Comparison of ENCODE assay signal across 9 cellular contexts in the genomic region with DNA sequence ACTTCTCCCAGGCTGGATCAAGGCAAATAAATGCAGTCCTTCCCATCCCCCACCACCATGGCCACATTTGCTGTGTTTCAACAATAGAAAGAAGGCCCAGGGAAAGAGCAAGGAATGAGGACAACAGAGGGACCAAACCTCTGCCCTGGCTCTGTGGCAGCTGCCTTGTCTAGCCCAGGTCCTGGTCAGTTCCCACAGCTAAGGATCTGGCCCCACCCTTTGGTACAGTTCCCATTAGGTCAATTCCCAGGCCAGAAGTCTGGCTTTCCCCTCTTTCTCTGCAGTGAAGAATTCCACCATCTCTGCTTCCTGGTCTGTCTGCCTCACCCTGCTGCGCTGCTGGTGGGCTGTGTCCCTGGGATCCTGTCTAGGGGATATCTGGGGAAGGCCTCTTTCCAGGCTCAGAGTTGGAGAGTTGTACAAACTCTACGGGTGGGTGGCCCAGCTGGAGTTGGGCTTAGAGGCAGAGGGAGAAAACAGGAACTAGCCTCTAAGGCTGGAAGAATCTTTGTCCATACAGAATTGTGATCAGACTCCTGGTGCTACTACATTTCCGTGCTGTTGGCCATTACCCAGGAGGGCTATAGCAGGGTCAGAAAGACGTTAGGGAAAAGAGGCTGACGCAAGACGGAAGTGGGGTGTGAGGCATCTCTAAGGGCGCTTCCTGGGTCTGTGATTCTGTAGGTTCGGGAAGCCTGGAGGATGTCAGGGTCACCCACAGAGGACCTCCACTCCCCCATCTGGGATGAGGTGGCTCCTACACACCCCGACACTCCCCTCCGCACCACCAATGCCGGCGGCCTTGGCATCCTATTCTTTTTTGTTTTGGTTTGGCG. TPM values are rescaled to one million over a fixed set of nuclear protein-coding genes. Genes with fewer than 3 reads are reported as not detected.
DNase-seq lines count a peak whose midpoint lies in the region; ATAC-seq, FAIRE-seq and TF ChIP-seq lines count a peak whose summit lies in the region.
"Had no signal": no experiment of that assay in that cellular context is flagged by ENCODE, and none has a peak within 500 bp of the region (broad histone marks: within the 10 kb centered on the region; RNA-seq: fewer than 3 reads in every experiment).

No MANE protein-coding gene starts in this region.

- POLR2A ChIA-PET in activated CD4-positive, alpha-beta memory T cell treated with anti-CD3 and anti-CD28 coated beads for 36 hours (lab: Charles Lee): interaction anchor here (0.6 to 3.3 kb wide), 17 partner anchors 9 to 486 kb away, joined by 3 to 20 read pairs (median 3); a partner anchor contains a TSS

- peaks cover 62% of the 10 kb centered on the region for H3K4me1 Mint-ChIP-seq in activated T-cell treated with anti-CD3 and anti-CD28 coated beads, Interleukin-2, amount 50 U/mL, for 4 hours (ENCODE audit: low read depth)
- peaks cover 55% of the 10 kb centered on the region for H3K4me1 Mint-ChIP-seq in activated CD4-positive, alpha-beta memory T cell treated with anti-CD3 and anti-CD28 coated beads for 36 hours (ENCODE audit: low read depth)

- H3K27me3 ChIP-seq in heart left ventricle: no peaks in the 10 kb centered on the region
- H3K27me3 ChIP-seq in prostate gland (replicated peaks; ENCODE audit: insufficient read depth): no peaks in the 10 kb centered on the region

- FAIRE-seq in D721Med (lab: Jason Lieb, UNC): no peak

- H3K9me3 Mint-ChIP-seq in activated T-cell treated with anti-CD3 and anti-CD28 coated beads, Interleukin-2, amount 50 U/mL, for 4 hours: no peaks in the 10 kb centered on the region
- H3K9me3 Mint-ChIP-seq in activated CD4-positive, alpha-beta memory T cell treated with anti-CD3 and anti-CD28 coated beads for 36 hours: no peaks in the 10 kb centered on the region

- H3K36me3 Mint-ChIP-seq in activated T-cell treated with anti-CD3 and anti-CD28 coated beads, Interleukin-2, amount 50 U/mL, for 4 hours (ENCODE audit: insufficient read depth): peaks cover 13% of the 10 kb centered on the region
- peaks cover 16% of the 10 kb centered on the region for H3K36me3 Mint-ChIP-seq in activated CD4-positive, alpha-beta memory T cell treated with anti-CD3 and anti-CD28 coated beads for 36 hours

- peak in 1 of 2 donors; percentile 52 for TF ChIP-seq POLR2A in heart left ventricle (IDR thresholded peaks at IDR 0.05)
- no peak for TF ChIP-seq POLR2A in prostate gland (IDR thresholded peaks at IDR 0.05)

- no peak for DNase-seq in activated T-cell treated with anti-CD3 and anti-CD28 coated beads, Interleukin-2, amount 50 U/mL, for 4 hours
- DNase-seq in activated T-cell treated with anti-CD3 and anti-CD28 coated beads, Interleukin-2, amount 50 U/mL, for 48 hours: no peak
- no peak for DNase-seq in activated CD4-positive, alpha-beta memory T cell treated with anti-CD3 and anti-CD28 coated beads for 36 hours
- DNase-seq in heart left ventricle: peak; percentile 70 to 85 (median 80)
- peak; percentile 18 for DNase-seq in prostate gland (ENCODE audit: low spot score)
- no peak for DNase-seq in D721Med (ENCODE audit: insufficient read length, low spot score)

- no peak for TF ChIP-seq CTCF in heart left ventricle (IDR thresholded peaks at IDR 0.05)
- TF ChIP-seq CTCF in prostate gland (IDR thresholded peaks at IDR 0.05): no peak
- TF ChIP-seq CTCF in D721Med (IDR thresholded peaks at IDR 0.05; ENCODE audit: insufficient read depth, missing control alignments): no peak

- H3K36me3 ChIP-seq in heart left ventricle (peaks cover 0 to 37% (median 28%) of the 10 kb centered on the region in 9 donors), prostate gland (no peaks in the 10 kb centered on the region)

- whole genome bisulfite sequencing in heart left ventricle, 4 donors: 25 to 53% (median 43%) methylated on average over 13 of the region's 13 CpGs
- 38% methylated on average over 13 of the region's 13 CpGs for WGBS in prostate gland

- CTCF ChIA-PET in activated CD4-positive, alpha-beta memory T cell treated with anti-CD3 and anti-CD28 coated beads for 36 hours (lab: Charles Lee): interaction anchor here (0.7 to 7.6 kb wide), 11 partner anchors 8 to 182 kb away, joined by 3 to 103 read pairs (median 6); a partner anchor contains a TSS

- ATAC-seq in activated T-cell treated with anti-CD3 and anti-CD28 coated beads, Interleukin-2, amount 50 U/mL, for 4 hours: no peak
- peak; percentile 39 to 66 (median 44) for ATAC-seq in heart left ventricle
- ATAC-seq in GM18517 (IDR thresholded peaks at IDR 0.05; ENCODE audit: unreplicated experiment): no peak
- no peak for ATAC-seq in HG02884 (IDR thresholded peaks at IDR 0.05; ENCODE audit: unreplicated experiment)

- intact Hi-C loops in activated CD4-positive, alpha-beta memory T cell treated with anti-CD3 and anti-CD28 coated beads for 36 hours (cut with micrococcal nuclease): loop anchor here (5.0 kb wide), 1 partner anchor 186 kb away; no protein-coding TSS in a partner anchor
- intact Hi-C loops in heart left ventricle (cut with DNase I) (loop anchor here in 1 of 10 donors (5.0 kb wide), 1 partner anchor 181 kb away; no protein-coding TSS in a partner anchor), prostate gland (cut with DNase I) (loop anchor here (5.0 kb wide), 2 partner anchors 111 to 186 kb away; a partner anchor contains a TSS)

- H3K27ac Mint-ChIP-seq in activated CD4-positive, alpha-beta memory T cell treated with anti-CD3 and anti-CD28 coated beads for 36 hours: peak overlapping the region; percentile 87

- H3K27ac ChIP-seq in heart left ventricle (peak overlapping the region; percentile 93 to 99 (median 97)), prostate gland (peak overlapping the region; percentile 96 to 97)

- no peaks in the 10 kb centered on the region for H3K9me3 ChIP-seq in heart left ventricle
- H3K9me3 ChIP-seq in prostate gland: no peaks in the 10 kb centered on the region

- H3K4me3 ChIP-seq in heart left ventricle (peak overlapping the region in 11 of 12 donors; percentile 36 to 92 (median 79)), prostate gland (peak overlapping the region; percentile 62 to 69)

- H3K4me1 ChIP-seq in heart left ventricle (peaks cover 6 to 91% (median 79%) of the 10 kb centered on the region in 12 donors), prostate gland (replicated peaks) (no peaks in the 10 kb centered on the region)

- peak overlapping the region; percentile 94 for H3K4me3 Mint-ChIP-seq in activated T-cell treated with anti-CD3 and anti-CD28 coated beads, Interleukin-2, amount 50 U/mL, for 4 hours
- H3K4me3 Mint-ChIP-seq in activated CD4-positive, alpha-beta memory T cell treated with anti-CD3 and anti-CD28 coated beads for 36 hours: peak overlapping the region; percentile 88

- H3K27me3 Mint-ChIP-seq in activated T-cell treated with anti-CD3 and anti-CD28 coated beads, Interleukin-2, amount 50 U/mL, for 4 hours (ENCODE audit: low read depth): no peaks in the 10 kb centered on the region
- H3K27me3 Mint-ChIP-seq in activated CD4-positive, alpha-beta memory T cell treated with anti-CD3 and anti-CD28 coated beads for 36 hours: no peaks in the 10 kb centered on the region

RNA-seq across cellular contexts. Expression of a gene that starts 1.0 kb away (rescaled TPM):
- total RNA-seq in activated T-cell treated with anti-CD3 and anti-CD28 coated beads, Interleukin-2, amount 50 U/mL, for 4 hours: 10 to 100 TPM; 70.7 to 80.5 (median 73.2) TPM
- total RNA-seq in activated CD4-positive, alpha-beta memory T cell treated with anti-CD3 and anti-CD28 coated beads for 36 hours: 100 to 1,000 TPM in 1 of 2 experiments, 10 to 100 TPM in 1; 98.3 to 103 TPM
- total RNA-seq in heart left ventricle (100 to 1,000 TPM; 214 to 460 (median 297) TPM), prostate gland (100 to 1,000 TPM; 108 to 111 TPM)
- polyA plus RNA-seq in heart left ventricle: 100 to 1,000 TPM; 157 to 189 TPM

RNA-seq across cellular contexts. Expression of a gene that starts 2.4 kb away (rescaled TPM):
- 1 to 10 TPM in 1 of 3 donors, under 1 TPM in 2; 0.34 to 1.1 (median 0.63) TPM for total RNA-seq in activated T-cell treated with anti-CD3 and anti-CD28 coated beads, Interleukin-2, amount 50 U/mL, for 4 hours
- total RNA-seq in activated CD4-positive, alpha-beta memory T cell treated with anti-CD3 and anti-CD28 coated beads for 36 hours: 1 to 10 TPM; 2.3 to 3.0 TPM
- total RNA-seq in heart left ventricle (10 to 100 TPM in 3 of 9 donors, 1 to 10 TPM in 6; 1.6 to 65.2 (median 8.4) TPM), prostate gland (1 to 10 TPM in 1 of 2 donors, under 1 TPM in 1; 0.55 to 3.4 TPM)
- polyA plus RNA-seq in heart left ventricle: 1 to 10 TPM; 5.7 to 6.1 TPM

RNA-seq across cellular contexts. Expression of a gene that starts 13.9 kb away (rescaled TPM):
- 1 to 10 TPM in 1 of 3 donors, under 1 TPM in 1, not detected in 1; 0.83 to 1.4 TPM for total RNA-seq in activated T-cell treated with anti-CD3 and anti-CD28 coated beads, Interleukin-2, amount 50 U/mL, for 4 hours
- 1 to 10 TPM in 1 of 2 experiments, under 1 TPM in 1; 0.99 to 2.0 TPM for total RNA-seq in activated CD4-positive, alpha-beta memory T cell treated with anti-CD3 and anti-CD28 coated beads for 36 hours
- total RNA-seq in heart left ventricle: 100 to 1,000 TPM in 1 of 9 donors, 10 to 100 TPM in 5, 1 to 10 TPM in 3; 2.9 to 157 (median 17.1) TPM
- 10 to 100 TPM; 14.6 to 40.0 TPM for polyA plus RNA-seq in heart left ventricle
- total RNA-seq in prostate gland: 10 to 100 TPM in 1 of 2 donors, 1 to 10 TPM in 1; 3.6 to 22.4 TPM
- total RNA-seq: kidney epithelial cell had no signal

RNA-seq across cellular contexts. Expression of a gene that starts 22.2 kb away (rescaled TPM):
- 1 to 10 TPM; 1.1 to 2.0 (median 2.0) TPM for total RNA-seq in activated T-cell treated with anti-CD3 and anti-CD28 coated beads, Interleukin-2, amount 50 U/mL, for 4 hours
- total RNA-seq in activated CD4-positive, alpha-beta memory T cell treated with anti-CD3 and anti-CD28 coated beads for 36 hours: not detected
- total RNA-seq in heart left ventricle: not detected
- polyA plus RNA-seq in heart left ventricle: not detected
- not detected for total RNA-seq in prostate gland
- total RNA-seq: kidney epithelial cell had no signal

RNA-seq across cellular contexts. Expression of a gene that starts 23.9 kb away (rescaled TPM):
- total RNA-seq in activated T-cell treated with anti-CD3 and anti-CD28 coated beads, Interleukin-2, amount 50 U/mL, for 4 hours: 10 to 100 TPM; 73.9 to 76.3 (median 75.9) TPM
- 10 to 100 TPM; 46.3 to 50.9 TPM for total RNA-seq in activated CD4-positive, alpha-beta memory T cell treated with anti-CD3 and anti-CD28 coated beads for 36 hours
- 10 to 100 TPM; 18.2 to 34.1 (median 22.4) TPM for total RNA-seq in heart left ventricle
- polyA plus RNA-seq in heart left ventricle: 10 to 100 TPM; 13.4 to 40.8 TPM
- 10 to 100 TPM; 38.2 to 68.7 TPM for total RNA-seq in prostate gland

Comparison
In these comparisons a context has a peak if more than half of its experiments do, and no peak if none do; other contexts are left out.
1. ATAC-seq: peak in heart left ventricle (4 of 4); none in activated T-cell treated with anti-CD3 and anti-CD28 coated beads, Interleukin-2, amount 50 U/mL, for 4 hours (0 of 2), GM18517 (single experiment) and HG02884 (single experiment).
2. DNase-seq: peak in heart left ventricle (5 of 5) and prostate gland (single experiment); none in activated T-cell treated with anti-CD3 and anti-CD28 coated beads, Interleukin-2, amount 50 U/mL, for 4 hours (single experiment), activated T-cell treated with anti-CD3 and anti-CD28 coated beads, Interleukin-2, amount 50 U/mL, for 48 hours (0 of 2), activated CD4-positive, alpha-beta memory T cell treated with anti-CD3 and anti-CD28 coated beads for 36 hours (single experiment) and D721Med (single experiment).